ENCODE assay signal across 9 cellular contexts in genomic region chr6:145214570-145214969, GRCh38.
DNase-seq lines count a peak whose midpoint lies in the region; ATAC-seq and TF ChIP-seq lines count a peak whose summit lies in the region.
"Had no signal": no experiment of that assay in that cellular context is flagged by ENCODE, and none has a peak within 500 bp of the region (broad histone marks: within the 10 kb centered on the region; RNA-seq: fewer than 3 reads in every experiment).

No MANE protein-coding gene starts in this region.

- H3K9me3 Mint-ChIP-seq in progenitor cell of endocrine pancreas (ENCODE audit: low read depth), result peaks cover 3% of the 10 kb centered on the region
- H3K9me3 Mint-ChIP-seq: stimulated activated naive CD8-positive, alpha-beta T cell treated with anti-CD3 and anti-CD28 coated beads, Interleukin-15, Interleukin-2, amounts not matched to agents 100 ng/mL and 50 ng/mL, for 24 hours had no signal

- H3K27ac Mint-ChIP-seq in progenitor cell of endocrine pancreas, result no peak overlapping the region
- H3K27ac Mint-ChIP-seq: stimulated activated naive CD8-positive, alpha-beta T cell treated with anti-CD3 and anti-CD28 coated beads, Interleukin-15, Interleukin-2, amounts not matched to agents 100 ng/mL and 50 ng/mL, for 24 hours had no signal

- no peaks in the 10 kb centered on the region for H3K36me3 ChIP-seq in heart right ventricle

- no peaks in the 10 kb centered on the region for H3K27me3 ChIP-seq in heart right ventricle
- H3K27me3 ChIP-seq in dorsolateral prefrontal cortex, result no peaks in the 10 kb centered on the region

- ATAC-seq in heart right ventricle, result no peak
- no peak for ATAC-seq in left cardiac atrium
- ATAC-seq in HG02610 (IDR thresholded peaks at IDR 0.05; ENCODE audit: unreplicated experiment), result no peak

- H3K4me1 ChIP-seq in heart right ventricle, result peaks cover 0 to 5% (median 0%) of the 10 kb centered on the region in 9 donors

- intact Hi-C loops in heart right ventricle (cut with DNase I), result loop anchor here (2.0 to 10.0 kb wide), 7 partner anchors 190 to 632 kb away; no protein-coding TSS in a partner anchor
- intact Hi-C loops in left cardiac atrium (cut with DNase I), result loop anchor here in 1 of 2 donors (2.0 kb wide), 1 partner anchor 632 kb away; no protein-coding TSS in a partner anchor
- intact Hi-C loops in dorsolateral prefrontal cortex (cut with DNase I), result loop anchor here (2.0 to 5.0 kb wide), 2 partner anchors 632 kb away; no protein-coding TSS in a partner anchor

- no peaks in the 10 kb centered on the region for H3K36me3 Mint-ChIP-seq in progenitor cell of endocrine pancreas (ENCODE audit: insufficient read depth)

- no peak for DNase-seq in heart right ventricle
- DNase-seq in left cardiac atrium, result no peak
- DNase-seq in NCI-H2196 treated with DMSO at 0.1 percent for 48 hours (lab: John Stamatoyannopoulos, UW; ENCODE audit: unreplicated experiment), result peak; percentile 17
- DNase-seq in dorsolateral prefrontal cortex, result no peak
- DNase-seq in progenitor cell of endocrine pancreas (ENCODE audit: low spot score, unreplicated experiment), result no peak
- no peak for DNase-seq in activated T-cell treated with anti-CD3 and anti-CD28 coated beads, Interleukin-2, amount 50 U/mL, for 48 hours
- no peak for DNase-seq in activated CD4-positive, alpha-beta T cell treated with anti-CD3 and anti-CD28 coated beads for 1 hour

- no peaks in the 10 kb centered on the region for H3K9me3 ChIP-seq in heart right ventricle

- WGBS in heart right ventricle, 2 donors, result 5 to 8% methylated on average over 2 of the region's 2 CpGs

- H3K4me1 Mint-ChIP-seq in progenitor cell of endocrine pancreas (ENCODE audit: low read depth), result peaks cover 32% of the 10 kb centered on the region

- H3K27me3 Mint-ChIP-seq in progenitor cell of endocrine pancreas, result no peaks in the 10 kb centered on the region

- H3K27ac ChIP-seq in heart right ventricle, result no peak overlapping the region
- no peak overlapping the region for H3K27ac ChIP-seq in dorsolateral prefrontal cortex

- no peak overlapping the region for H3K4me3 Mint-ChIP-seq in progenitor cell of endocrine pancreas (ENCODE audit: low read depth)
- H3K4me3 Mint-ChIP-seq: stimulated activated naive CD8-positive, alpha-beta T cell treated with anti-CD3 and anti-CD28 coated beads, Interleukin-15, Interleukin-2, amounts not matched to agents 100 ng/mL and 50 ng/mL, for 24 hours had no signal

- peak; percentile 28 to 75 (median 62) for TF ChIP-seq CTCF in heart right ventricle (IDR thresholded peaks at IDR 0.05)
- peak; percentile 41 to 77 (median 59) for TF ChIP-seq CTCF in dorsolateral prefrontal cortex (IDR thresholded peaks at IDR 0.05 in 54 of 56, conservative IDR thresholded peaks at IDR 0.05 in 2 of 56; ENCODE audit: low read depth in 1 of 56, partially characterized antibody in 56 of 56)
- peak; percentile 73 for TF ChIP-seq CTCF in progenitor cell of endocrine pancreas (IDR thresholded peaks at IDR 0.05; ENCODE audit: unreplicated experiment)

- no peak overlapping the region for H3K4me3 ChIP-seq in heart right ventricle
- H3K4me3 ChIP-seq in dorsolateral prefrontal cortex, result no peak overlapping the region
